ENCODE assay signal across 11 cellular contexts in the genomic region with DNA sequence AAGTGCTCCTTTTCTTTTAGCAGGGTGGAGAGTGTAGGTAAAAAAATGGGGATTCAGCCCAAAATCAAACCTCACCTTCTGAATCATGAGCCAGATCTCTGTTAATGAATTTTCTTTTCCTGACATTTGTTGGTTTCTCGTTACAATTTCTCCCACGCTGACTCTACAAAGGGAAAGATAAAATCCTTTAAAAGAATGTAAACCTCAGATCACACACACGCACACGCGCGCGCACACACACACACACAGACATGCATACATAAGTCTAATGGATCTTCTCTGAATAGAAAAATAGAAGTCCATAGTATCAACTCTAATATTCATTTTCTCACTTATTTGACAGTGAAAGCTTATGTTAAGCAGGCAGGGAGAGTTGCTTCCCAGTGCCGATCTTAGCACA. TPM values are rescaled to one million over a fixed set of nuclear protein-coding genes. Genes with fewer than 3 reads are reported as not detected.
A peak's percentile ranks its signal among the peaks of the same experiment; 100 is the strongest.
DNase-seq lines count a peak whose midpoint lies in the region; ATAC-seq, FAIRE-seq and TF ChIP-seq lines count a peak whose summit lies in the region.
"Had no signal": no experiment of that assay in that cellular context is flagged by ENCODE, and none has a peak within 500 bp of the region (broad histone marks: within the 10 kb centered on the region; RNA-seq: fewer than 3 reads in every experiment).

No MANE protein-coding gene starts in this region.

- H3K27ac ChIP-seq in ascending aorta (no peak overlapping the region), hepatocyte (peak overlapping the region; percentile 1), thoracic aorta (no peak overlapping the region), pancreas (no peak overlapping the region)
- H3K27ac ChIP-seq: C4-2B had no signal

- no peaks in the 10 kb centered on the region for H3K79me2 ChIP-seq in hepatocyte

- H3K4me1 ChIP-seq in ascending aorta: peaks cover 0 to 6% of the 10 kb centered on the region in 2 donors
- peaks cover 6% of the 10 kb centered on the region for H3K4me1 ChIP-seq in hepatocyte (ENCODE audit: insufficient read depth)
- H3K4me1 ChIP-seq in thoracic aorta (ENCODE audit: control insufficient read depth in 1 of 2, low read depth in 2 of 2): peaks cover 9% of the 10 kb centered on the region in 2 donors
- peaks cover 0 to 4% (median 0%) of the 10 kb centered on the region in 3 donors for H3K4me1 ChIP-seq in pancreas

- peak overlapping the region; percentile 21 for H2AFZ ChIP-seq in hepatocyte

- ATAC-seq in thoracic aorta (ENCODE audit: insufficient number of reproducible peaks, low FRiP score, low read depth): no peak
- no peak for ATAC-seq in pancreas
- ATAC-seq: activated naive CD4-positive, alpha-beta T cell treated with anti-CD3 and anti-CD28 coated beads, Interleukin-2, amount 50 U/mL, for 72 hours had no signal

- FAIRE-seq in pancreas (lab: Jason Lieb, UNC): no peak

- H3K36me3 ChIP-seq in ascending aorta (no peaks in the 10 kb centered on the region), hepatocyte (replicated peaks; ENCODE audit: insufficient read depth, low read depth) (no peaks in the 10 kb centered on the region), thoracic aorta (no peaks in the 10 kb centered on the region), pancreas (no peaks in the 10 kb centered on the region)
- H3K36me3 ChIP-seq: vagina had no signal

- no peaks in the 10 kb centered on the region for H3K27me3 ChIP-seq in ascending aorta
- H3K27me3 ChIP-seq in hepatocyte: no peaks in the 10 kb centered on the region
- H3K27me3 ChIP-seq in thoracic aorta (replicated peaks; ENCODE audit: insufficient read depth): no peaks in the 10 kb centered on the region
- H3K27me3 ChIP-seq in pancreas: peaks cover 0 to 6% (median 5%) of the 10 kb centered on the region in 4 donors
- H3K27me3 ChIP-seq: vagina had no signal

- TF ChIP-seq CTCF in ascending aorta (IDR thresholded peaks at IDR 0.05): no peak
- no peak for TF ChIP-seq CTCF in hepatocyte (IDR thresholded peaks at IDR 0.05; ENCODE audit: poor library complexity)
- no peak for TF ChIP-seq CTCF in thoracic aorta (IDR thresholded peaks at IDR 0.05)
- TF ChIP-seq CTCF in pancreas (IDR thresholded peaks at IDR 0.05): no peak

- peak overlapping the region; percentile 79 to 94 for H3K4me3 ChIP-seq in ascending aorta
- peak overlapping the region; percentile 7 for H3K4me3 ChIP-seq in hepatocyte
- peak overlapping the region; percentile 81 for H3K4me3 ChIP-seq in thoracic aorta
- peak overlapping the region in 2 of 4 donors; percentile 4 to 51 for H3K4me3 ChIP-seq in pancreas

- DNase-seq in NCI-H446 treated with DMSO at 0.1 percent for 48 hours (lab: John Stamatoyannopoulos, UW) (peak; percentile 33), NCI-H446 (lab: John Stamatoyannopoulos, UW) (no peak), ascending aorta (ENCODE audit: low spot score in 2 of 2) (no peak), hepatocyte (ENCODE audit: low spot score) (peak; percentile 16), thoracic aorta (ENCODE audit: low spot score) (no peak), pancreas (no peak), kidney glomerular epithelial cell (lab: John Stamatoyannopoulos, UW) (no peak)
- no peak for DNase-seq in stimulated activated CD4-positive, alpha-beta T cell treated with anti-CD3 and anti-CD28 coated beads, Interleukin-4, amount 100 ng/mL, for 1 hour

- intact Hi-C loops in ascending aorta (cut with DNase I) (loop anchor here (5.0 kb wide), 1 partner anchor 66 kb away; no protein-coding TSS in a partner anchor), pancreas (cut with DNase I) (no loop called here)

- 5% methylated on average over 8 of the region's 8 CpGs for WGBS in hepatocyte (ENCODE audit: low lambda C conversion rate, missing lambda C conversion rate)
- 21 to 22% methylated on average over 8 of the region's 8 CpGs for WGBS in pancreas, 2 donors

- H3K4me2 ChIP-seq in hepatocyte: peak overlapping the region; percentile 82

- no peaks in the 10 kb centered on the region for H3K9me3 ChIP-seq in ascending aorta
- H3K9me3 ChIP-seq in hepatocyte (ENCODE audit: low read depth): no peaks in the 10 kb centered on the region
- H3K9me3 ChIP-seq in thoracic aorta: no peaks in the 10 kb centered on the region
- H3K9me3 ChIP-seq in pancreas: no peaks in the 10 kb centered on the region
- H3K9me3 ChIP-seq: vagina had no signal

- H4K20me1 ChIP-seq in hepatocyte (ENCODE audit: insufficient read depth, poor library complexity, severe bottlenecking): no peaks in the 10 kb centered on the region

- H3K9me2 ChIP-seq in hepatocyte (replicated peaks; ENCODE audit: insufficient read depth): no peaks in the 10 kb centered on the region

RNA-seq across cellular contexts. Expression of a gene that starts 1.5 kb away (rescaled TPM):
- 5.3 TPM for total RNA-seq in ascending aorta
- 8.4 and 8.9 TPM in 2 replicates for total RNA-seq in hepatocyte
- polyA plus RNA-seq in hepatocyte: 4.6 and 5.9 TPM in 2 replicates
- 1 to 10 TPM; 5.9 to 8.7 TPM for total RNA-seq in thoracic aorta
- 1 to 10 TPM; 1.8 to 8.5 (median 2.9) TPM for total RNA-seq in pancreas
- 1 to 10 TPM; 1.4 to 6.8 TPM for polyA plus RNA-seq in pancreas
- total RNA-seq: activated naive CD4-positive, alpha-beta T cell treated with anti-CD3 and anti-CD28 coated beads, Interleukin-2, amount 50 U/mL, for 72 hours had no signal

Comparison
In these comparisons a context has a peak if more than half of its experiments do, and no peak if none do; other contexts are left out.
1. DNase-seq: peak in NCI-H446 treated with DMSO at 0.1 percent for 48 hours (single experiment) and hepatocyte (single experiment); none in NCI-H446 (0 of 2), ascending aorta (0 of 2), thoracic aorta (single experiment), pancreas (0 of 6), kidney glomerular epithelial cell (single experiment) and stimulated activated CD4-positive, alpha-beta T cell treated with anti-CD3 and anti-CD28 coated beads, Interleukin-4, amount 100 ng/mL, for 1 hour (single experiment).